1 cellular context compared by ENCODE assay signal in the genomic region with DNA sequence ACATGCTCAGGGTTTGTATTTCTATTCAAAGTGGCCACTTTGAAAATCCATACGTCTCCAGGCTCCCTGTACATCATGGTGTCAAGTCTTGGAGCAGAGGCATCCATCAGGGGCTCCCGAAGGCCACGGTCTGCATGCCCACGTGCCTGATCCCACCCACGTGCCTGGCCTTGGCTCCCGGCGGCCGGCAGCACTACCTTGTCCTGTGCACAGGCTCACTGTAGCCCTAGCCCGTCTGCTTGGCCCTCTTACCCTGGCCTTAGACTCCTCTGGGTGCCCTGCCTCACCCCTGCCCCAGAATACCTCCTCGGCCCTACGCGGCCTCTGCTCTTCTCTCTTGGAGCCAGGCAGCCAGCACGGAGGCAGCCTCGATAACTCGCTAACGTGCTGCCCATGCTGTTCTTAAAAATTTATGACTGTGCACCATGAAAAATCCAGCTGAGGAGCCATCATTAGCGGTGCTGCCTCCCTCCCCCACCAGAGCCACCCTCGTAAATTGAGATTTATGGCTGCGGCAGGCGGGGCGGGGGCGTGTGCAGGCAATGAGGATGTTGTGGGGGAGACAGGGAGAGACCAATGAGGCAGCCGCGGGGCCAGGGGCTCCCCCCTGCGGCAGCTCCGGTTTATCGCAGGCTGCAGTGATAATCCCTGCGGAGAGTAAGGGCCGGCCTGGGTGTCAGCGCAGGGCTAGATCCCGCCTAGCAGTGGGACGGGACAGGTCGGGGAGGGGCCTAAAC.
TF ChIP-seq lines count a peak whose summit lies in the region.

No MANE protein-coding gene starts in this region.

TF ChIP-seq in K562, 482 proteins besides CTCF, POLR2A, EP300 and RAD21 (continued from another document and continues in another):
- TF ChIP-seq, protein P1, sequence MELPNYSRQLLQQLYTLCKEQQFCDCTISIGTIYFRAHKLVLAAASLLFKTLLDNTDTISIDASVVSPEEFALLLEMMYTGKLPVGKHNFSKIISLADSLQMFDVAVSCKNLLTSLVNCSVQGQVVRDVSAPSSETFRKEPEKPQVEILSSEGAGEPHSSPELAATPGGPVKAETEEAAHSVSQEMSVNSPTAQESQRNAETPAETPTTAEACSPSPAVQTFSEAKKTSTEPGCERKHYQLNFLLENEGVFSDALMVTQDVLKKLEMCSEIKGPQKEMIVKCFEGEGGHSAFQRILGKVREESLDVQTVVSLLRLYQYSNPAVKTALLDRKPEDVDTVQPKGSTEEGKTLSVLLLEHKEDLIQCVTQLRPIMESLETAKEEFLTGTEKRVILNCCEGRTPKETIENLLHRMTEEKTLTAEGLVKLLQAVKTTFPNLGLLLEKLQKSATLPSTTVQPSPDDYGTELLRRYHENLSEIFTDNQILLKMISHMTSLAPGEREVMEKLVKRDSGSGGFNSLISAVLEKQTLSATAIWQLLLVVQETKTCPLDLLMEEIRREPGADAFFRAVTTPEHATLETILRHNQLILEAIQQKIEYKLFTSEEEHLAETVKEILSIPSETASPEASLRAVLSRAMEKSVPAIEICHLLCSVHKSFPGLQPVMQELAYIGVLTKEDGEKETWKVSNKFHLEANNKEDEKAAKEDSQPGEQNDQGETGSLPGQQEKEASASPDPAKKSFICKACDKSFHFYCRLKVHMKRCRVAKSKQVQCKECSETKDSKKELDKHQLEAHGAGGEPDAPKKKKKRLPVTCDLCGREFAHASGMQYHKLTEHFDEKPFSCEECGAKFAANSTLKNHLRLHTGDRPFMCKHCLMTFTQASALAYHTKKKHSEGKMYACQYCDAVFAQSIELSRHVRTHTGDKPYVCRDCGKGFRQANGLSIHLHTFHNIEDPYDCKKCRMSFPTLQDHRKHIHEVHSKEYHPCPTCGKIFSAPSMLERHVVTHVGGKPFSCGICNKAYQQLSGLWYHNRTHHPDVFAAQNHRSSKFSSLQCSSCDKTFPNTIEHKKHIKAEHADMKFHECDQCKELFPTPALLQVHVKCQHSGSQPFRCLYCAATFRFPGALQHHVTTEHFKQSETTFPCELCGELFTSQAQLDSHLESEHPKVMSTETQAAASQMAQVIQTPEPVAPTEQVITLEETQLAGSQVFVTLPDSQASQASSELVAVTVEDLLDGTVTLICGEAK (IDR thresholded peaks at IDR 0.05), result no peak
- TF ChIP-seq, protein P1 (CRISPR knock-in tag; IDR thresholded peaks at IDR 0.05), result no peak
- TF ChIP-seq SP1 (CRISPR knock-in tag; IDR thresholded peaks at IDR 0.05), result no peak
- TF ChIP-seq ZNF3 (CRISPR knock-in tag; IDR thresholded peaks at IDR 0.05), result no peak
- no peak for TF ChIP-seq SREBF2 (CRISPR knock-in tag; IDR thresholded peaks at IDR 0.05)
- TF ChIP-seq ZNF644 (tag; IDR thresholded peaks at IDR 0.05; ENCODE audit: low read depth), result no peak
- TF ChIP-seq, protein P2, sequence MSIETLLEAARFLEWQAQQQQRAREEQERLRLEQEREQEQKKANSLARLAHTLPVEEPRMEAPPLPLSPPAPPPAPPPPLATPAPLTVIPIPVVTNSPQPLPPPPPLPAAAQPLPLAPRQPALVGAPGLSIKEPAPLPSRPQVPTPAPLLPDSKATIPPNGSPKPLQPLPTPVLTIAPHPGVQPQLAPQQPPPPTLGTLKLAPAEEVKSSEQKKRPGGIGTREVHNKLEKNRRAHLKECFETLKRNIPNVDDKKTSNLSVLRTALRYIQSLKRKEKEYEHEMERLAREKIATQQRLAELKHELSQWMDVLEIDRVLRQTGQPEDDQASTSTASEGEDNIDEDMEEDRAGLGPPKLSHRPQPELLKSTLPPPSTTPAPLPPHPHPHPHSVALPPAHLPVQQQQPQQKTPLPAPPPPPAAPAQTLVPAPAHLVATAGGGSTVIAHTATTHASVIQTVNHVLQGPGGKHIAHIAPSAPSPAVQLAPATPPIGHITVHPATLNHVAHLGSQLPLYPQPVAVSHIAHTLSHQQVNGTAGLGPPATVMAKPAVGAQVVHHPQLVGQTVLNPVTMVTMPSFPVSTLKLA (conservative IDR thresholded peaks at IDR 0.05), result peak in 1 of 2 experiments; percentile 39; a peak in 1 of 4 replicates
- no peak for TF ChIP-seq IRF2 (CRISPR knock-in tag; IDR thresholded peaks at IDR 0.05)
- TF ChIP-seq, protein P3, sequence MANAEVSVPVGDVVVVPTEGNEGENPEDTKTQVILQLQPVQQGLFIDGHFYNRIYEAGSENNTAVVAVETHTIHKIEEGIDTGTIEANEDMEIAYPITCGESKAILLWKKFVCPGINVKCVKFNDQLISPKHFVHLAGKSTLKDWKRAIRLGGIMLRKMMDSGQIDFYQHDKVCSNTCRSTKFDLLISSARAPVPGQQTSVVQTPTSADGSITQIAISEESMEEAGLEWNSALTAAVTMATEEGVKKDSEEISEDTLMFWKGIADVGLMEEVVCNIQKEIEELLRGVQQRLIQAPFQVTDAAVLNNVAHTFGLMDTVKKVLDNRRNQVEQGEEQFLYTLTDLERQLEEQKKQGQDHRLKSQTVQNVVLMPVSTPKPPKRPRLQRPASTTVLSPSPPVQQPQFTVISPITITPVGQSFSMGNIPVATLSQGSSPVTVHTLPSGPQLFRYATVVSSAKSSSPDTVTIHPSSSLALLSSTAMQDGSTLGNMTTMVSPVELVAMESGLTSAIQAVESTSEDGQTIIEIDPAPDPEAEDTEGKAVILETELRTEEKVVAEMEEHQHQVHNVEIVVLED (CRISPR knock-in tag; IDR thresholded peaks at IDR 0.05), result no peak
- TF ChIP-seq, protein P4, sequence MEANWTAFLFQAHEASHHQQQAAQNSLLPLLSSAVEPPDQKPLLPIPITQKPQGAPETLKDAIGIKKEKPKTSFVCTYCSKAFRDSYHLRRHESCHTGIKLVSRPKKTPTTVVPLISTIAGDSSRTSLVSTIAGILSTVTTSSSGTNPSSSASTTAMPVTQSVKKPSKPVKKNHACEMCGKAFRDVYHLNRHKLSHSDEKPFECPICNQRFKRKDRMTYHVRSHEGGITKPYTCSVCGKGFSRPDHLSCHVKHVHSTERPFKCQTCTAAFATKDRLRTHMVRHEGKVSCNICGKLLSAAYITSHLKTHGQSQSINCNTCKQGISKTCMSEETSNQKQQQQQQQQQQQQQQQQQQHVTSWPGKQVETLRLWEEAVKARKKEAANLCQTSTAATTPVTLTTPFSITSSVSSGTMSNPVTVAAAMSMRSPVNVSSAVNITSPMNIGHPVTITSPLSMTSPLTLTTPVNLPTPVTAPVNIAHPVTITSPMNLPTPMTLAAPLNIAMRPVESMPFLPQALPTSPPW (CRISPR knock-in tag; IDR thresholded peaks at IDR 0.05), result peak; percentile 79
- 0 out of 4 replicates have a peak, but pooled peaks of 1 of the 2 experiments have one; percentile 41 for TF ChIP-seq HDAC1 (IDR thresholded peaks at IDR 0.05)
- TF ChIP-seq, protein P5, sequence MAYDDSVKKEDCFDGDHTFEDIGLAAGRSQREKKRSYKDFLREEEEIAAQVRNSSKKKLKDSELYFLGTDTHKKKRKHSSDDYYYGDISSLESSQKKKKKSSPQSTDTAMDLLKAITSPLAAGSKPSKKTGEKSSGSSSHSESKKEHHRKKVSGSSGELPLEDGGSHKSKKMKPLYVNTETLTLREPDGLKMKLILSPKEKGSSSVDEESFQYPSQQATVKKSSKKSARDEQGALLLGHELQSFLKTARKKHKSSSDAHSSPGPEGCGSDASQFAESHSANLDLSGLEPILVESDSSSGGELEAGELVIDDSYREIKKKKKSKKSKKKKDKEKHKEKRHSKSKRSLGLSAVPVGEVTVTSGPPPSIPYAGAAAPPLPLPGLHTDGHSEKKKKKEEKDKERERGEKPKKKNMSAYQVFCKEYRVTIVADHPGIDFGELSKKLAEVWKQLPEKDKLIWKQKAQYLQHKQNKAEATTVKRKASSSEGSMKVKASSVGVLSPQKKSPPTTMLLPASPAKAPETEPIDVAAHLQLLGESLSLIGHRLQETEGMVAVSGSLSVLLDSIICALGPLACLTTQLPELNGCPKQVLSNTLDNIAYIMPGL (CRISPR knock-in tag; IDR thresholded peaks at IDR 0.05), result no peak
- TF ChIP-seq, protein P6, sequence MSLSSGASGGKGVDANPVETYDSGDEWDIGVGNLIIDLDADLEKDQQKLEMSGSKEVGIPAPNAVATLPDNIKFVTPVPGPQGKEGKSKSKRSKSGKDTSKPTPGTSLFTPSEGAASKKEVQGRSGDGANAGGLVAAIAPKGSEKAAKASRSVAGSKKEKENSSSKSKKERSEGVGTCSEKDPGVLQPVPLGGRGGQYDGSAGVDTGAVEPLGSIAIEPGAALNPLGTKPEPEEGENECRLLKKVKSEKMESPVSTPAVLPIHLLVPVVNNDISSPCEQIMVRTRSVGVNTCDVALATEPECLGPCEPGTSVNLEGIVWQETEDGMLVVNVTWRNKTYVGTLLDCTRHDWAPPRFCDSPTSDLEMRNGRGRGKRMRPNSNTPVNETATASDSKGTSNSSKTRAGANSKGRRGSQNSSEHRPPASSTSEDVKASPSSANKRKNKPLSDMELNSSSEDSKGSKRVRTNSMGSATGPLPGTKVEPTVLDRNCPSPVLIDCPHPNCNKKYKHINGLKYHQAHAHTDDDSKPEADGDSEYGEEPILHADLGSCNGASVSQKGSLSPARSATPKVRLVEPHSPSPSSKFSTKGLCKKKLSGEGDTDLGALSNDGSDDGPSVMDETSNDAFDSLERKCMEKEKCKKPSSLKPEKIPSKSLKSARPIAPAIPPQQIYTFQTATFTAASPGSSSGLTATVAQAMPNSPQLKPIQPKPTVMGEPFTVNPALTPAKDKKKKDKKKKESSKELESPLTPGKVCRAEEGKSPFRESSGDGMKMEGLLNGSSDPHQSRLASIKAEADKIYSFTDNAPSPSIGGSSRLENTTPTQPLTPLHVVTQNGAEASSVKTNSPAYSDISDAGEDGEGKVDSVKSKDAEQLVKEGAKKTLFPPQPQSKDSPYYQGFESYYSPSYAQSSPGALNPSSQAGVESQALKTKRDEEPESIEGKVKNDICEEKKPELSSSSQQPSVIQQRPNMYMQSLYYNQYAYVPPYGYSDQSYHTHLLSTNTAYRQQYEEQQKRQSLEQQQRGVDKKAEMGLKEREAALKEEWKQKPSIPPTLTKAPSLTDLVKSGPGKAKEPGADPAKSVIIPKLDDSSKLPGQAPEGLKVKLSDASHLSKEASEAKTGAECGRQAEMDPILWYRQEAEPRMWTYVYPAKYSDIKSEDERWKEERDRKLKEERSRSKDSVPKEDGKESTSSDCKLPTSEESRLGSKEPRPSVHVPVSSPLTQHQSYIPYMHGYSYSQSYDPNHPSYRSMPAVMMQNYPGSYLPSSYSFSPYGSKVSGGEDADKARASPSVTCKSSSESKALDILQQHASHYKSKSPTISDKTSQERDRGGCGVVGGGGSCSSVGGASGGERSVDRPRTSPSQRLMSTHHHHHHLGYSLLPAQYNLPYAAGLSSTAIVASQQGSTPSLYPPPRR (CRISPR knock-in tag; IDR thresholded peaks at IDR 0.05; ENCODE audit: borderline replicate concordance), result no peak
- TF ChIP-seq POLR2AphosphoS2 (IDR thresholded peaks at IDR 0.05; ENCODE audit: low read length), result no peak
- TF ChIP-seq STAT5A (IDR thresholded peaks at IDR 0.05; ENCODE audit: borderline replicate concordance, low read length), result no peak
- no peak for TF ChIP-seq ZNF778 (CRISPR knock-in tag; IDR thresholded peaks at IDR 0.05)
- TF ChIP-seq ZC3H8 (IDR thresholded peaks at IDR 0.05), result no peak
- TF ChIP-seq OTX1 (CRISPR knock-in tag; IDR thresholded peaks at IDR 0.05), result no peak
- no peak for TF ChIP-seq ZNF239 (CRISPR knock-in tag; IDR thresholded peaks at IDR 0.05)
- no peak for TF ChIP-seq ZNF212 (CRISPR knock-in tag; IDR thresholded peaks at IDR 0.05)
- TF ChIP-seq, protein P7, sequence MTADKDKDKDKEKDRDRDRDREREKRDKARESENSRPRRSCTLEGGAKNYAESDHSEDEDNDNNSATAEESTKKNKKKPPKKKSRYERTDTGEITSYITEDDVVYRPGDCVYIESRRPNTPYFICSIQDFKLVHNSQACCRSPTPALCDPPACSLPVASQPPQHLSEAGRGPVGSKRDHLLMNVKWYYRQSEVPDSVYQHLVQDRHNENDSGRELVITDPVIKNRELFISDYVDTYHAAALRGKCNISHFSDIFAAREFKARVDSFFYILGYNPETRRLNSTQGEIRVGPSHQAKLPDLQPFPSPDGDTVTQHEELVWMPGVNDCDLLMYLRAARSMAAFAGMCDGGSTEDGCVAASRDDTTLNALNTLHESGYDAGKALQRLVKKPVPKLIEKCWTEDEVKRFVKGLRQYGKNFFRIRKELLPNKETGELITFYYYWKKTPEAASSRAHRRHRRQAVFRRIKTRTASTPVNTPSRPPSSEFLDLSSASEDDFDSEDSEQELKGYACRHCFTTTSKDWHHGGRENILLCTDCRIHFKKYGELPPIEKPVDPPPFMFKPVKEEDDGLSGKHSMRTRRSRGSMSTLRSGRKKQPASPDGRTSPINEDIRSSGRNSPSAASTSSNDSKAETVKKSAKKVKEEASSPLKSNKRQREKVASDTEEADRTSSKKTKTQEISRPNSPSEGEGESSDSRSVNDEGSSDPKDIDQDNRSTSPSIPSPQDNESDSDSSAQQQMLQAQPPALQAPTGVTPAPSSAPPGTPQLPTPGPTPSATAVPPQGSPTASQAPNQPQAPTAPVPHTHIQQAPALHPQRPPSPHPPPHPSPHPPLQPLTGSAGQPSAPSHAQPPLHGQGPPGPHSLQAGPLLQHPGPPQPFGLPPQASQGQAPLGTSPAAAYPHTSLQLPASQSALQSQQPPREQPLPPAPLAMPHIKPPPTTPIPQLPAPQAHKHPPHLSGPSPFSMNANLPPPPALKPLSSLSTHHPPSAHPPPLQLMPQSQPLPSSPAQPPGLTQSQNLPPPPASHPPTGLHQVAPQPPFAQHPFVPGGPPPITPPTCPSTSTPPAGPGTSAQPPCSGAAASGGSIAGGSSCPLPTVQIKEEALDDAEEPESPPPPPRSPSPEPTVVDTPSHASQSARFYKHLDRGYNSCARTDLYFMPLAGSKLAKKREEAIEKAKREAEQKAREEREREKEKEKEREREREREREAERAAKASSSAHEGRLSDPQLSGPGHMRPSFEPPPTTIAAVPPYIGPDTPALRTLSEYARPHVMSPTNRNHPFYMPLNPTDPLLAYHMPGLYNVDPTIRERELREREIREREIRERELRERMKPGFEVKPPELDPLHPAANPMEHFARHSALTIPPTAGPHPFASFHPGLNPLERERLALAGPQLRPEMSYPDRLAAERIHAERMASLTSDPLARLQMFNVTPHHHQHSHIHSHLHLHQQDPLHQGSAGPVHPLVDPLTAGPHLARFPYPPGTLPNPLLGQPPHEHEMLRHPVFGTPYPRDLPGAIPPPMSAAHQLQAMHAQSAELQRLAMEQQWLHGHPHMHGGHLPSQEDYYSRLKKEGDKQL (CRISPR knock-in tag; IDR thresholded peaks at IDR 0.05; ENCODE audit: borderline replicate concordance), result no peak
